Comparison of ENCODE assay signal across 9 cellular contexts in the genomic region with DNA sequence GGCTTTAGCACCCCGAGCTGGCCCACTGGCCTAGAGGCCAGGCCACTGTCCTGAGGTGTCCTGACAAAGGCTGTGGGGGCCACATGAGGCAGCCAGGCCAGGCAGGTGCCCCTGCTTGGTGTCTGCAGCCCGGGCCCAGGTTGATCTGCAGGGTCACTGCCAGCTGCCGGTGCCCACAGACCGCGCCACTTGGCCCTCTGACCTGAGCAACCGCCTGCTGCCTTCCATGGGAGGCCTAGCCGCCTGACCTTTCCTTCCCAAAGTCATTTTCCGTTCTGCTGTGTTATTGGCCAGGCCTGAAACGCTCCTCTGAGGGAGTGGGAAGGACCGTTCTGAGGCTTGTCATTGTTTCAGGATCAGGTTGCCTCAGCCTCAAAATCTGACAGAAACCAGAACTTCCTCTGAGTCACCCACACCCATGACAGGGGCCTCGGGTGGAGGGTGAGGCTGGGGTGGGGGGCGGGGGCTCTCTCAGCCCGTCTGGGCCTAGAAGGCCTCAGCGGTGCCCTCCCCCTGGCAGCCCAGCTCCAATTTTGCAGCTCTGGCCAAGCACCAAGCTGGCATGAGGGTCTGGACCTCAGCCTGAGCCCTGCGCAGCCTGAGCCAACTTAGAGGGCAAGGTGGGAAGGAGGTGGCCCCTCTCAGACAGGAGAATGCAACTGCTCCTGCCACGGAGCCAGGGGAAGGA.
DNase-seq lines count a peak whose midpoint lies in the region; ATAC-seq, FAIRE-seq and TF ChIP-seq lines count a peak whose summit lies in the region.
"Had no signal": no experiment of that assay in that cellular context is flagged by ENCODE, and none has a peak within 500 bp of the region (broad histone marks: within the 10 kb centered on the region; RNA-seq: fewer than 3 reads in every experiment).

No MANE protein-coding gene starts in this region.

- no peak for TF ChIP-seq RAD21 in K562 (CRISPR knock-in tag; conservative IDR thresholded peaks at IDR 0.05 in 1 of 2, IDR thresholded peaks at IDR 0.05 in 1 of 2)
- TF ChIP-seq RAD21 in HepG2 (CRISPR knock-in tag; IDR thresholded peaks at IDR 0.05) = no peak

- no peak overlapping the region for H3K4me3 ChIP-seq in K562
- H3K4me3 ChIP-seq in HepG2 (replicated peaks in 1 of 3; ENCODE audit: insufficient read depth in 1 of 3, low read depth in 2 of 3, low read length in 3 of 3) = no peak overlapping the region

- H3K4me1 ChIP-seq in K562 (replicated peaks in 1 of 2; ENCODE audit: control insufficient read depth in 2 of 2, insufficient read depth in 2 of 2, low read length in 2 of 2) (no peaks in the 10 kb centered on the region), HepG2 (ENCODE audit: insufficient read depth, low read length) (peaks cover 59% of the 10 kb centered on the region)

- DNase-seq in GM12891 (ENCODE audit: insufficient read length, low spot score) (peak; percentile 57), K562 (ENCODE audit: extremely low read depth in 1 of 4, low spot score in 3 of 4) (no peak), HepG2 (ENCODE audit: low spot score) (peak; percentile 54), NCI-H128 (lab: John Stamatoyannopoulos, UW; ENCODE audit: unreplicated experiment) (no peak), NCI-H1694 treated with DMSO at 0.1 percent for 48 hours (lab: John Stamatoyannopoulos, UW) (no peak)
- peak; percentile 14 for DNase-seq in stimulated activated CD8-positive, alpha-beta memory T cell treated with anti-CD3 and anti-CD28 coated beads, Interleukin-15, amount 100 ng/mL, for 24 hours (ENCODE audit: low read depth)

- H3K36me3 Mint-ChIP-seq in T-helper 1 cell treated with Interleukin-12 subunit alpha and Interleukin-12 subunit beta and Interleukin-4 antibody, amounts not matched to agents 30 μg/mL and 1 μg/mL, for 36 hours (ENCODE audit: low read depth) = peaks cover 12% of the 10 kb centered on the region

- H3K79me2 ChIP-seq in K562 (ENCODE audit: control insufficient read depth, insufficient read depth, low read length) = no peaks in the 10 kb centered on the region
- H3K79me2 ChIP-seq in HepG2 (ENCODE audit: insufficient read depth, low read length) = no peaks in the 10 kb centered on the region

- H3K27ac Mint-ChIP-seq in T-helper 1 cell treated with Interleukin-12 subunit alpha and Interleukin-12 subunit beta and Interleukin-4 antibody, amounts not matched to agents 30 μg/mL and 1 μg/mL, for 36 hours = peak overlapping the region; percentile 99

- in situ Hi-C loops in K562 (cut with MboI) (no loop called here), HepG2 (cut with HindIII; ENCODE audit: extremely low pct_ligation_motif_present, low pct_unique_long_range_greater_than_20kb) (loop anchor here (25.0 kb wide), 1 partner anchor 287 kb away; no protein-coding TSS in a partner anchor)

- FAIRE-seq in GM12891 (lab: Jason Lieb, UNC) (no peak), K562 (lab: Jason Lieb, UNC) (no peak), HepG2 (lab: Jason Lieb, UNC) (no peak)

- no peak overlapping the region for H3K4me2 ChIP-seq in K562 (ENCODE audit: insufficient read depth, low read length)
- peak overlapping the region; percentile 55 for H3K4me2 ChIP-seq in HepG2 (ENCODE audit: low read depth, low read length)
- H3K4me2 ChIP-seq: KMS-11 had no signal

- H3K9me3 ChIP-seq in K562 (replicated peaks; ENCODE audit: control insufficient read depth, insufficient read depth, low read depth, low read length) = no peaks in the 10 kb centered on the region
- H3K9me3 ChIP-seq in HepG2 (ENCODE audit: low read length) = no peaks in the 10 kb centered on the region

- no peak for TF ChIP-seq EP300 in K562 (IDR thresholded peaks at IDR 0.05; ENCODE audit: low read length)
- TF ChIP-seq EP300 in HepG2 (IDR thresholded peaks at IDR 0.05; ENCODE audit: low read depth in 2 of 2, low read length in 2 of 2) = no peak
- TF ChIP-seq EP300 in HepG2 (CRISPR knock-in tag; IDR thresholded peaks at IDR 0.05; ENCODE audit: borderline replicate concordance) = no peak

- intact Hi-C loops in K562 (cut with micrococcal nuclease) (no loop called here), HepG2 (cut with micrococcal nuclease; ENCODE audit: unreplicated experiment) (no loop called here)

- H3K4me1 Mint-ChIP-seq in T-helper 1 cell treated with Interleukin-12 subunit alpha and Interleukin-12 subunit beta and Interleukin-4 antibody, amounts not matched to agents 30 μg/mL and 1 μg/mL, for 36 hours (ENCODE audit: low read depth) = peaks cover 56% of the 10 kb centered on the region

- H3K9me3 Mint-ChIP-seq in T-helper 1 cell treated with Interleukin-12 subunit alpha and Interleukin-12 subunit beta and Interleukin-4 antibody, amounts not matched to agents 30 μg/mL and 1 μg/mL, for 36 hours = peaks cover 17% of the 10 kb centered on the region

- peaks cover 9 to 46% of the 10 kb centered on the region in 2 experiments; a peak in 4 of 5 replicates for H3K27me3 ChIP-seq in K562 (ENCODE audit: control insufficient read depth in 2 of 2, insufficient read depth in 2 of 2, low read length in 2 of 2)
- peaks cover 0 to 6% of the 10 kb centered on the region in 2 experiments; a peak in 3 of 5 replicates for H3K27me3 ChIP-seq in HepG2 (ENCODE audit: control insufficient read depth in 1 of 2, insufficient read depth in 2 of 2, low read length in 2 of 2)

- H3K36me3 ChIP-seq in K562 (ENCODE audit: control insufficient read depth, insufficient read depth, low read length) = no peaks in the 10 kb centered on the region
- no peaks in the 10 kb centered on the region for H3K36me3 ChIP-seq in HepG2 (replicated peaks in 1 of 2; ENCODE audit: control insufficient read depth in 1 of 2, insufficient read depth in 2 of 2, low read length in 2 of 2)

- ATAC-seq in HG02885 (IDR thresholded peaks at IDR 0.05; ENCODE audit: poor library complexity, unreplicated experiment) = peak; percentile 88
- no peak for ATAC-seq in K562
- ATAC-seq in HepG2 = peak; percentile 9; the same call in 2 of the 3 replicates

- CTCF ChIA-PET in K562 (lab: Yijun Ruan, JAX; ENCODE audit: low intra/inter-chr PET ratio) (no interaction called here), HepG2 (lab: Yijun Ruan, JAX; ENCODE audit: low intra/inter-chr PET ratio, low total read pairs) (no interaction called here)

- no peaks in the 10 kb centered on the region for H3K27me3 Mint-ChIP-seq in T-helper 1 cell treated with Interleukin-12 subunit alpha and Interleukin-12 subunit beta and Interleukin-4 antibody, amounts not matched to agents 30 μg/mL and 1 μg/mL, for 36 hours (ENCODE audit: low read depth)

- WGBS in K562 (ENCODE audit: insufficient coverage, low coverage, missing lambda C conversion rate) = 0% methylated on average over 12 of the region's 16 CpGs
- WGBS in HepG2 (ENCODE audit: low lambda C conversion rate) = 20% methylated on average over 2 of the region's 16 CpGs

- POLR2A ChIA-PET in K562 (lab: Yijun Ruan, JAX) (no interaction called here), HepG2 (lab: Yijun Ruan, JAX) (interaction anchor here (1.1 kb wide), 1 partner anchor 9 kb away, joined by 4 read pairs; no protein-coding TSS in a partner anchor)

- no peak for TF ChIP-seq CTCF in K562 (IDR thresholded peaks at IDR 0.05 in 2 of 3, conservative IDR thresholded peaks at IDR 0.05 in 1 of 3; ENCODE audit: insufficient read depth in 2 of 3, low read depth in 1 of 3, low read length in 3 of 3)
- TF ChIP-seq CTCF in HepG2 (CRISPR knock-in tag; IDR thresholded peaks at IDR 0.05) = no peak

- H3K4me3 Mint-ChIP-seq in T-helper 1 cell treated with Interleukin-12 subunit alpha and Interleukin-12 subunit beta and Interleukin-4 antibody, amounts not matched to agents 30 μg/mL and 1 μg/mL, for 36 hours = peak overlapping the region; percentile 70

- H3K9me1 ChIP-seq in K562 (ENCODE audit: control insufficient read depth, insufficient read depth, low read length) = peaks cover 3% of the 10 kb centered on the region

- H4K20me1 ChIP-seq in K562 (replicated peaks; ENCODE audit: control insufficient read depth, insufficient read depth, low read length) (no peaks in the 10 kb centered on the region), HepG2 (ENCODE audit: insufficient read depth, low read length) (no peaks in the 10 kb centered on the region)

- no peak overlapping the region for H3K27ac ChIP-seq in K562 (ENCODE audit: extremely low read depth, low read depth, low read length)
- no peak overlapping the region for H3K27ac ChIP-seq in HepG2 (ENCODE audit: extremely low read length, insufficient read depth, low read length)
- H3K27ac ChIP-seq: KMS-11 had no signal

- no peak overlapping the region for H2AFZ ChIP-seq in K562 (ENCODE audit: low read depth, low read length)
- H2AFZ ChIP-seq in HepG2 (ENCODE audit: low read length) = no peak overlapping the region

- BruUV-seq in K562 (replicated peaks; lab: Mats Ljungman, UMichigan) (no TSS peak), HepG2 (replicated peaks; lab: Mats Ljungman, UMichigan) (no TSS peak)

- TF ChIP-seq POLR2A in GM12891 (IDR thresholded peaks at IDR 0.05; ENCODE audit: low read depth, low read length) (no peak), K562 (conservative IDR thresholded peaks at IDR 0.05) (no peak), HepG2 (IDR thresholded peaks at IDR 0.05; ENCODE audit: insufficient read depth in 1 of 2, low read depth in 2 of 2, low read length in 2 of 2) (no peak)

- H3K9ac ChIP-seq in K562 (ENCODE audit: insufficient read depth in 1 of 2, low read depth in 2 of 2, low read length in 2 of 2) = no peak overlapping the region
- H3K9ac ChIP-seq in HepG2 (ENCODE audit: insufficient read depth, low read depth, low read length) = peak overlapping the region; percentile 39; the same call in 1 of the 2 replicates
- H3K9ac ChIP-seq: KMS-11 had no signal

TF ChIP-seq in GM12891, 5 proteins besides CTCF, POLR2A, EP300 and RAD21 (continues in another document):
- TF ChIP-seq PAX5 (IDR thresholded peaks at IDR 0.05; ENCODE audit: insufficient read depth, low read length, severe bottlenecking) = no peak
- no peak for TF ChIP-seq SPI1 (IDR thresholded peaks at IDR 0.05; ENCODE audit: low read depth, low read length)
- TF ChIP-seq TAF1 (IDR thresholded peaks at IDR 0.05; ENCODE audit: low read depth, low read length) = no peak
- no peak for TF ChIP-seq POLR2AphosphoS5 (IDR thresholded peaks at IDR 0.05; ENCODE audit: low read depth, low read length)

TF ChIP-seq in K562, 482 proteins besides CTCF, POLR2A, EP300 and RAD21:
- TF ChIP-seq ZNF589 (CRISPR knock-in tag; IDR thresholded peaks at IDR 0.05; ENCODE audit: low read depth) (peak; percentile 54), FOSL1 (tag; conservative IDR thresholded peaks at IDR 0.05) (peak; percentile 43; the same call in 1 of the 2 replicates), ZNF347 (CRISPR knock-in tag; IDR thresholded peaks at IDR 0.05; ENCODE audit: low read depth) (no peak)
TF ChIP-seq in K562: peak in this region for 2.

Comparison
In these comparisons a context has a peak if more than half of its experiments do, and no peak if none do; other contexts are left out.
1. DNase-seq: peak in GM12891 (single experiment), HepG2 (single experiment) and stimulated activated CD8-positive, alpha-beta memory T cell treated with anti-CD3 and anti-CD28 coated beads, Interleukin-15, amount 100 ng/mL, for 24 hours (single experiment); none in K562 (0 of 4), NCI-H128 (single experiment) and NCI-H1694 treated with DMSO at 0.1 percent for 48 hours (single experiment).